In the genomic region with DNA sequence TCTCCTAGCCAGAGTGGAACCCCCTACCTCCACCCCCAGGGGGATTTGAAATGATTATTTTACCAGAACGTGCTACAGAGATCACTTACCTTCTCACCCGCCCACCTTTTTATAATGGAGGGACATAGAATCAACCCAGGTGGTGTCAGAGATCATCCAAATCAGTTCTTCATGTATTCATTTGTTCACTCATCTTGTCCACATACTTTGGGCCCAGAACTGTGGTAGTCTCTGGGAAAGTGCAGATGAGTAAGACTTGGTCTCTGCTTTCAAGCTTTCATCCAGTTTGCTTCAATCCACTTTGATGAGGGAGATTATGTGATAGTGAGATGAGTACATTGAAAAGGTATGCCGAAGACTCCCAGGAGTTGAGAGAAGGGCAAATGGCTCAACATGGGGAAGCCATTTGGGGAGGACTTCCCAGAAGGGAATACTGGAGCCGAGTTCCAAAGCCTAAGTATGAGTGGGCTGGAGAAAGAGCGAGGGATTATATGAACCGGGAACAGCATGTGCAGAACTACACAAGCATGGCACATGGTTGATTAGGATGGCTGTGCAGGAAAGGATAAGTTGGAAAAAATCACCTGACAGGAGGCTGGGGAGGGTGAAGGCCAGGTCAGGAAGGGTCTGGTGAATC, we compare ENCODE assay signal across 13 cellular contexts. TPM values are rescaled to one million over a fixed set of nuclear protein-coding genes. Genes with fewer than 3 reads are reported as not detected.
DNase-seq lines count a peak whose midpoint lies in the region; ATAC-seq, FAIRE-seq and TF ChIP-seq lines count a peak whose summit lies in the region.
"Had no signal": no experiment of that assay in that cellular context is flagged by ENCODE, and none has a peak within 500 bp of the region (broad histone marks: within the 10 kb centered on the region; RNA-seq: fewer than 3 reads in every experiment).

No MANE protein-coding gene starts in this region.

- no peaks in the 10 kb centered on the region for H3K36me3 ChIP-seq in right atrium auricular region
- H3K36me3 ChIP-seq in body of pancreas (replicated peaks in 1 of 2; ENCODE audit: insufficient read depth in 1 of 2, low read depth in 2 of 2) = no peaks in the 10 kb centered on the region

- H3K27ac ChIP-seq in right atrium auricular region = peak overlapping the region; percentile 90 to 94
- peak overlapping the region in 3 of 4 donors; percentile 89 to 96 (median 96) for H3K27ac ChIP-seq in body of pancreas
- H3K27ac ChIP-seq: BLaER1 had no signal

- intact Hi-C loops in Right ventricle myocardium inferior (cut with DNase I) (loop anchor here (5.0 to 10.0 kb wide), 5 partner anchors 94 to 398 kb away; no protein-coding TSS in a partner anchor), body of pancreas (cut with DNase I) (loop anchor here (10.0 kb wide), 1 partner anchor 406 kb away; no protein-coding TSS in a partner anchor)

- WGBS in body of pancreas, 2 donors = 81 to 93% methylated on average over 6 of the region's 6 CpGs

- TF ChIP-seq POLR2A in body of pancreas (IDR thresholded peaks at IDR 0.05) (no peak), GM12892 (IDR thresholded peaks at IDR 0.05; ENCODE audit: low read depth, low read length) (no peak)

- peaks cover 19% of the 10 kb centered on the region for H3K36me3 Mint-ChIP-seq in nephron (ENCODE audit: low read depth)
- H3K36me3 Mint-ChIP-seq in stimulated activated naive B cell treated with anti-CD40 and anti-IgM and Interleukin-4, amounts not matched to agents 10 μg/mL and 1 μg/mL and 100 μg/mL, for 72 hours = peaks cover 11 to 21% of the 10 kb centered on the region in 2 donors

- no peak for TF ChIP-seq CTCF in right atrium auricular region (IDR thresholded peaks at IDR 0.05)
- TF ChIP-seq CTCF in body of pancreas (IDR thresholded peaks at IDR 0.05) = no peak
- no peak for TF ChIP-seq CTCF in nephron (IDR thresholded peaks at IDR 0.05; ENCODE audit: unreplicated experiment in 3 of 3)

- H3K27me3 Mint-ChIP-seq in nephron (ENCODE audit: low read depth) = no peaks in the 10 kb centered on the region
- no peaks in the 10 kb centered on the region for H3K27me3 Mint-ChIP-seq in stimulated activated naive B cell treated with anti-CD40 and anti-IgM and Interleukin-4, amounts not matched to agents 10 μg/mL and 1 μg/mL and 100 μg/mL, for 72 hours

- H3K27me3 ChIP-seq in right atrium auricular region (no peaks in the 10 kb centered on the region), body of pancreas (no peaks in the 10 kb centered on the region)
- H3K27me3 ChIP-seq: BLaER1 had no signal

- ATAC-seq in Right ventricle myocardium inferior (no peak), body of pancreas (no peak)
- no peak for ATAC-seq in stimulated activated naive B cell treated with anti-CD40 and anti-IgM and Interleukin-4, amounts not matched to agents 10 μg/mL and 1 μg/mL and 100 μg/mL, for 72 hours (replicated peaks)

- peaks cover 15% of the 10 kb centered on the region for H3K9me3 Mint-ChIP-seq in nephron
- H3K9me3 Mint-ChIP-seq in stimulated activated naive B cell treated with anti-CD40 and anti-IgM and Interleukin-4, amounts not matched to agents 10 μg/mL and 1 μg/mL and 100 μg/mL, for 72 hours = peaks cover 3 to 9% of the 10 kb centered on the region in 2 donors

- H3K4me1 Mint-ChIP-seq in nephron = peaks cover 29% of the 10 kb centered on the region
- peaks cover 15 to 22% of the 10 kb centered on the region in 2 donors for H3K4me1 Mint-ChIP-seq in stimulated activated naive B cell treated with anti-CD40 and anti-IgM and Interleukin-4, amounts not matched to agents 10 μg/mL and 1 μg/mL and 100 μg/mL, for 72 hours

- H3K4me3 ChIP-seq in right atrium auricular region (no peak overlapping the region), body of pancreas (no peak overlapping the region)
- H3K4me3 ChIP-seq: BLaER1 had no signal

- H3K4me3 Mint-ChIP-seq in nephron = peak overlapping the region in 1 of 3 experiments; percentile 20
- no peak overlapping the region for H3K4me3 Mint-ChIP-seq in stimulated activated naive B cell treated with anti-CD40 and anti-IgM and Interleukin-4, amounts not matched to agents 10 μg/mL and 1 μg/mL and 100 μg/mL, for 72 hours

- H3K4me1 ChIP-seq in right atrium auricular region (peaks cover 0 to 27% of the 10 kb centered on the region in 2 donors), body of pancreas (peaks cover 31% of the 10 kb centered on the region)

- peak overlapping the region; percentile 93 to 97 (median 95) for H3K27ac Mint-ChIP-seq in nephron
- no peak overlapping the region for H3K27ac Mint-ChIP-seq in stimulated activated naive B cell treated with anti-CD40 and anti-IgM and Interleukin-4, amounts not matched to agents 10 μg/mL and 1 μg/mL and 100 μg/mL, for 72 hours

- DNase-seq in right atrium auricular region (ENCODE audit: low spot score) (no peak), Right ventricle myocardium inferior (ENCODE audit: missing footprints) (no peak), body of pancreas (no peak), GM12892 (ENCODE audit: insufficient read length) (no peak), NCI-H1092 (lab: John Stamatoyannopoulos, UW) (no peak), NCI-H1092 treated with DMSO at 0.1 percent for 48 hours (lab: John Stamatoyannopoulos, UW) (no peak)
- DNase-seq in stimulated activated naive B cell treated with anti-CD40 and anti-IgM and Interleukin-4, amounts not matched to agents 10 μg/mL and 1 μg/mL and 100 μg/mL, for 72 hours = no peak
- DNase-seq: activated effector memory CD4-positive, alpha-beta T cell treated with anti-CD3 and anti-CD28 coated beads, Interleukin-2, amount 50 U/mL, for 16 hours; endodermal cell; islet precursor cell had no signal

- no peaks in the 10 kb centered on the region for H3K9me3 ChIP-seq in right atrium auricular region
- H3K9me3 ChIP-seq in body of pancreas = no peaks in the 10 kb centered on the region

- no peak for FAIRE-seq in GM12892 (lab: Jason Lieb, UNC)
- FAIRE-seq: TTC549 had no signal

RNA-seq across cellular contexts. Expression of gene FGGY, which starts 1.9 kb away (rescaled TPM):
- total RNA-seq in right atrium auricular region (10 to 100 TPM; 16.0 to 21.8 TPM), Right ventricle myocardium inferior (28.5 TPM), body of pancreas (10 to 100 TPM; 12.2 to 17.4 TPM)
- 6.4 TPM for polyA plus RNA-seq in GM12892 (2012; ENCODE audit: missing spikeins)
